26 cellular contexts compared by ENCODE assay signal in genomic region chr15:74763416-74763815, GRCh38. TPM values are rescaled to one million over a fixed set of nuclear protein-coding genes. Genes with fewer than 3 reads are reported as not detected.
DNase-seq lines count a peak whose midpoint lies in the region; ATAC-seq, FAIRE-seq and TF ChIP-seq lines count a peak whose summit lies in the region.
"Had no signal": no experiment of that assay in that cellular context is flagged by ENCODE, and none has a peak within 500 bp of the region (broad histone marks: within the 10 kb centered on the region; RNA-seq: fewer than 3 reads in every experiment).

No MANE protein-coding gene starts in this region.

- H3K9me3 ChIP-seq in left ventricle myocardium inferior (replicated peaks), result no peaks in the 10 kb centered on the region
- no peaks in the 10 kb centered on the region for H3K9me3 ChIP-seq in right cardiac atrium (ENCODE audit: control insufficient read depth, low read length)
- no peaks in the 10 kb centered on the region for H3K9me3 ChIP-seq in NT2/D1 (ENCODE audit: insufficient read depth, low read length)
- H3K9me3 ChIP-seq in keratinocyte (ENCODE audit: control insufficient read depth, low read depth, low read length), result no peaks in the 10 kb centered on the region
- no peaks in the 10 kb centered on the region for H3K9me3 ChIP-seq in upper lobe of right lung
- H3K9me3 ChIP-seq: colonic mucosa, SJSA1, suprapubic skin had no signal

- ATAC-seq in right cardiac atrium, result no peak
- ATAC-seq in upper lobe of right lung, result peak; percentile 76
- no peak for ATAC-seq in HG02840 (IDR thresholded peaks at IDR 0.05; ENCODE audit: low FRiP score, unreplicated experiment)
- no peak for ATAC-seq in GM19463 (IDR thresholded peaks at IDR 0.05; ENCODE audit: unreplicated experiment)
- ATAC-seq: activated naive CD8-positive, alpha-beta T cell treated with anti-CD3 and anti-CD28 coated beads, Interleukin-2, amount 50 U/mL, for 24 hours; T-helper 17 cell had no signal

- 91% methylated on average over 15 of the region's 15 CpGs for WGBS in right cardiac atrium

- DNase-seq in left ventricle myocardium inferior (no peak), right cardiac atrium (no peak), NT2/D1 (ENCODE audit: low read depth, low spot score) (no peak), keratinocyte (ENCODE audit: low read depth, low spot score) (peak; percentile 78), upper lobe of right lung (peak; percentile 74), HT-29 (ENCODE audit: low spot score) (no peak)
- DNase-seq: activated CD8-positive, alpha-beta memory T cell treated with anti-CD3 and anti-CD28 coated beads, Interleukin-2, amount 50 U/mL, for 48 hours; activated effector memory CD4-positive, alpha-beta T cell treated with Interleukin-2 at 50 U/mL for 16 hours; activated naive CD8-positive, alpha-beta T cell treated with anti-CD3 and anti-CD28 coated beads, Interleukin-2, amount 50 U/mL, for 24 hours; colonic mucosa; DMS 273 treated with DMSO at 0.1 percent for 48 hours; H9; head of caudate nucleus; KBM-7; NCI-H1930; NCI-H526; PC-9; stimulated activated CD8-positive, alpha-beta memory T cell treated with anti-CD3 and anti-CD28 coated beads, Interleukin-4, amount 100 ng/mL, for 48 hours; T-helper 17 cell had no signal

- FAIRE-seq in keratinocyte (lab: Jason Lieb, UNC), result peak; percentile 90

- no peaks in the 10 kb centered on the region for H4K20me1 ChIP-seq in keratinocyte (ENCODE audit: control insufficient read depth, extremely low read depth, insufficient read depth, low read length)

- H3K4me3 ChIP-seq in left ventricle myocardium inferior (no peak overlapping the region), right cardiac atrium (ENCODE audit: low read length) (no peak overlapping the region), NT2/D1 (ENCODE audit: insufficient read length, low read depth) (no peak overlapping the region), keratinocyte (ENCODE audit: control insufficient read depth in 2 of 3, extremely low read depth in 1 of 3, insufficient read depth in 2 of 3, low read depth in 1 of 3, low read length in 3 of 3) (no peak overlapping the region), upper lobe of right lung (no peak overlapping the region)
- H3K4me3 ChIP-seq: colonic mucosa, lung, PC-9, SJSA1, suprapubic skin had no signal

- H2AFZ ChIP-seq in keratinocyte (ENCODE audit: control insufficient read depth, low read length), result peak overlapping the region; percentile 37
- H2AFZ ChIP-seq: PC-9 had no signal

- H3K9ac ChIP-seq in NT2/D1 (ENCODE audit: insufficient read length, low read depth), result peak overlapping the region; percentile 17
- peak overlapping the region; percentile 77 for H3K9ac ChIP-seq in keratinocyte (ENCODE audit: control insufficient read depth, extremely low read depth, insufficient read depth, low read length)

- TF ChIP-seq CTCF in left ventricle myocardium inferior (IDR thresholded peaks at IDR 0.05; ENCODE audit: borderline replicate concordance) (no peak), keratinocyte (optimal IDR thresholded peaks at IDR 0.05 in 1 of 3, IDR thresholded peaks at IDR 0.05 in 1 of 3, conservative IDR thresholded peaks at IDR 0.05 in 1 of 3; ENCODE audit: extremely low read depth in 1 of 3, insufficient read depth in 2 of 3, low read length in 3 of 3) (no peak), upper lobe of right lung (IDR thresholded peaks at IDR 0.05) (no peak)

- no peaks in the 10 kb centered on the region for H3K9me1 ChIP-seq in keratinocyte (ENCODE audit: control insufficient read depth, extremely low read depth, insufficient read depth, low read length)

- H3K27me3 ChIP-seq in left ventricle myocardium inferior (ENCODE audit: low read depth) (peaks cover 7% of the 10 kb centered on the region), right cardiac atrium (ENCODE audit: control insufficient read depth, insufficient read depth) (no peaks in the 10 kb centered on the region), NT2/D1 (ENCODE audit: insufficient read depth, insufficient read length) (no peaks in the 10 kb centered on the region), keratinocyte (ENCODE audit: control insufficient read depth, extremely low read depth, insufficient read depth, low read length) (no peaks in the 10 kb centered on the region), upper lobe of right lung (no peaks in the 10 kb centered on the region)
- H3K27me3 ChIP-seq: colonic mucosa, SJSA1 had no signal

- H3K4me1 ChIP-seq in left ventricle myocardium inferior (peaks cover 14% of the 10 kb centered on the region), right cardiac atrium (ENCODE audit: control insufficient read depth, insufficient read depth, low read length) (no peaks in the 10 kb centered on the region), NT2/D1 (ENCODE audit: insufficient read depth, insufficient read length) (peaks cover 12% of the 10 kb centered on the region), keratinocyte (ENCODE audit: control insufficient read depth, extremely low read depth, insufficient read depth, low read length) (peaks cover 14% of the 10 kb centered on the region), upper lobe of right lung (peaks cover 6% of the 10 kb centered on the region)
- H3K4me1 ChIP-seq: colonic mucosa, SJSA1 had no signal

- intact Hi-C loops in left ventricle myocardium inferior (cut with micrococcal nuclease) (no loop called here), right cardiac atrium (cut with DNase I) (loop anchor here in 2 of 4 donors (10.0 kb wide), 1 partner anchor 389 kb away; no protein-coding TSS in a partner anchor), upper lobe of right lung (cut with DNase I) (loop anchor here (10.0 kb wide), 1 partner anchor 379 kb away; no protein-coding TSS in a partner anchor)

- H3K79me2 ChIP-seq in keratinocyte (ENCODE audit: control insufficient read depth, insufficient read depth, low read length), result no peaks in the 10 kb centered on the region

- H3K36me3 ChIP-seq in left ventricle myocardium inferior (no peaks in the 10 kb centered on the region), NT2/D1 (ENCODE audit: insufficient read depth, insufficient read length, low read length) (no peaks in the 10 kb centered on the region), keratinocyte (ENCODE audit: control insufficient read depth in 2 of 2, extremely low read depth in 1 of 2, insufficient read depth in 2 of 2, low read length in 2 of 2) (no peaks in the 10 kb centered on the region), upper lobe of right lung (no peaks in the 10 kb centered on the region)
- H3K36me3 ChIP-seq: colonic mucosa, SJSA1, suprapubic skin had no signal

- H3K4me2 ChIP-seq in keratinocyte (ENCODE audit: control insufficient read depth, extremely low read depth, insufficient read depth, low read depth, low read length), result peak overlapping the region; percentile 60
- H3K4me2 ChIP-seq: PC-9 had no signal

- peak overlapping the region; percentile 55 for H3K27ac ChIP-seq in left ventricle myocardium inferior (replicated peaks)
- H3K27ac ChIP-seq in right cardiac atrium (ENCODE audit: low read length), result no peak overlapping the region
- H3K27ac ChIP-seq in keratinocyte (ENCODE audit: control insufficient read depth, insufficient read depth, low read length), result peak overlapping the region; percentile 64
- H3K27ac ChIP-seq in upper lobe of right lung, result peak overlapping the region; percentile 42
- H3K27ac ChIP-seq: colonic mucosa, PC-9, SJSA1, suprapubic skin had no signal

- dilution Hi-C loops in keratinocyte (cut with MboI; ENCODE audit: extremely low pct_ligation_motif_present, low sequenced_read_pairs), result no loop called here

RNA-seq across cellular contexts. Expression of gene CYP1A2, which starts 14.8 kb away (rescaled TPM):
- not detected for total RNA-seq in left ventricle myocardium inferior
- total RNA-seq in right cardiac atrium, result not detected
- polyA plus RNA-seq in right cardiac atrium, result 0.07 TPM
- 0.04 to 0.09 TPM in 2 of 3 replicates, not detected in the other for polyA plus RNA-seq in keratinocyte
- not detected for polyA plus RNA-seq in keratinocyte (2011; ENCODE audit: low read depth)
- polyA plus RNA-seq in keratinocyte (2011; cell fraction: cytosol; rRNA removed), result 0.06 TPM in 1 of 2 replicates, not detected in the other
- polyA plus RNA-seq in keratinocyte (2011; cell fraction: nucleus; rRNA removed), result 0.04 and 0.09 TPM in 2 replicates
- not detected in 2 replicates for polyA plus RNA-seq in keratinocyte (2012; ENCODE audit: low replicate concordance)
- not detected in 3 replicates for polyA minus RNA-seq in keratinocyte
- not detected for polyA minus RNA-seq in keratinocyte (2011; cell fraction: cytosol; rRNA and poly(A)+ RNA removed)
- not detected in 2 replicates for polyA minus RNA-seq in keratinocyte (2011; cell fraction: nucleus; rRNA and poly(A)+ RNA removed)
- total RNA-seq in upper lobe of right lung, result 0.32 TPM
- not detected in 2 replicates for total RNA-seq in HT-29 (2014; rRNA removed; shearing (Covaris generic))
- total RNA-seq: colonic mucosa, H9, PC-9, SJSA1, suprapubic skin, T-helper 17 cell had no signal
- polyA plus RNA-seq: CD14-positive monocyte had no signal

RNA-seq across cellular contexts. Expression of gene CSK, which starts 18.5 kb away (rescaled TPM):
- total RNA-seq in left ventricle myocardium inferior, result 34.0 TPM
- 10 to 100 TPM; 52.9 to 68.3 (median 60.9) TPM for total RNA-seq in right cardiac atrium
- 44.3 TPM for polyA plus RNA-seq in right cardiac atrium
- polyA plus RNA-seq in keratinocyte, result 14.9 to 41.5 TPM (median 17.2 TPM) in 3 replicates
- 16.8 TPM for polyA plus RNA-seq in keratinocyte (2011; ENCODE audit: low read depth)
- polyA plus RNA-seq in keratinocyte (2011; cell fraction: cytosol; rRNA removed), result 19.4 and 37.7 TPM in 2 replicates
- 40.0 and 50.1 TPM in 2 replicates for polyA plus RNA-seq in keratinocyte (2011; cell fraction: nucleus; rRNA removed)
- polyA plus RNA-seq in keratinocyte (2012; ENCODE audit: low replicate concordance), result 38.6 and 52.8 TPM in 2 replicates
- polyA minus RNA-seq in keratinocyte, result 22.1 to 111 TPM (median 39.2 TPM) in 3 replicates
- 47.0 TPM for polyA minus RNA-seq in keratinocyte (2011; cell fraction: cytosol; rRNA and poly(A)+ RNA removed)
- 26.1 and 28.3 TPM in 2 replicates for polyA minus RNA-seq in keratinocyte (2011; cell fraction: nucleus; rRNA and poly(A)+ RNA removed)
- 65.6 TPM for total RNA-seq in upper lobe of right lung
- total RNA-seq in HT-29 (2014; rRNA removed; shearing (Covaris generic)), result 54.7 and 60.2 TPM in 2 replicates

RNA-seq across cellular contexts. Expression of gene CYP1A1, which starts 38.1 kb away (rescaled TPM):
- total RNA-seq in left ventricle myocardium inferior, result 0.41 TPM
- 1 to 10 TPM in 1 of 4 donors, under 1 TPM in 1, not detected in 2; 0.12 to 1.1 TPM for total RNA-seq in right cardiac atrium
- polyA plus RNA-seq in right cardiac atrium, result 0.59 TPM
- 3.1 to 23.4 TPM (median 4.8 TPM) in 3 replicates for polyA plus RNA-seq in keratinocyte
- 4.3 TPM for polyA plus RNA-seq in keratinocyte (2011; ENCODE audit: low read depth)
- 5.8 and 7.4 TPM in 2 replicates for polyA plus RNA-seq in keratinocyte (2011; cell fraction: cytosol; rRNA removed)
- 19.8 and 26.2 TPM in 2 replicates for polyA plus RNA-seq in keratinocyte (2011; cell fraction: nucleus; rRNA removed)
- polyA plus RNA-seq in keratinocyte (2012; ENCODE audit: low replicate concordance), result 2.6 and 8.5 TPM in 2 replicates
- 3.5 to 18.4 TPM (median 10.9 TPM) in 3 replicates for polyA minus RNA-seq in keratinocyte
- 8.1 TPM for polyA minus RNA-seq in keratinocyte (2011; cell fraction: cytosol; rRNA and poly(A)+ RNA removed)
- polyA minus RNA-seq in keratinocyte (2011; cell fraction: nucleus; rRNA and poly(A)+ RNA removed), result 10.4 and 11.4 TPM in 2 replicates
- total RNA-seq in upper lobe of right lung, result 2.4 TPM
- 0.10 and 2.0 TPM in 2 replicates for total RNA-seq in HT-29 (2014; rRNA removed; shearing (Covaris generic))
- total RNA-seq: colonic mucosa had no signal
- polyA plus RNA-seq: CD14-positive monocyte had no signal

RNA-seq across cellular contexts. Expression of gene LMAN1L, which starts 49.2 kb away (rescaled TPM):
- 8.1 TPM for total RNA-seq in left ventricle myocardium inferior
- 100 to 1,000 TPM in 3 of 4 donors, 10 to 100 TPM in 1; 66.2 to 216 (median 131) TPM for total RNA-seq in right cardiac atrium
- polyA plus RNA-seq in right cardiac atrium, result 84.7 TPM
- not detected in 3 replicates for polyA plus RNA-seq in keratinocyte
- polyA plus RNA-seq in keratinocyte (2011; ENCODE audit: low read depth), result not detected
- not detected in 2 replicates for polyA plus RNA-seq in keratinocyte (2011; cell fraction: cytosol; rRNA removed)
- 0.05 and 0.22 TPM in 2 replicates for polyA plus RNA-seq in keratinocyte (2011; cell fraction: nucleus; rRNA removed)
- polyA plus RNA-seq in keratinocyte (2012; ENCODE audit: low replicate concordance), result not detected in 2 replicates
- polyA minus RNA-seq in keratinocyte, result 0.36 to 0.38 TPM in 2 of 3 replicates, not detected in the other
- not detected for polyA minus RNA-seq in keratinocyte (2011; cell fraction: cytosol; rRNA and poly(A)+ RNA removed)
- polyA minus RNA-seq in keratinocyte (2011; cell fraction: nucleus; rRNA and poly(A)+ RNA removed), result 0.21 and 0.31 TPM in 2 replicates
- total RNA-seq in upper lobe of right lung, result not detected
- total RNA-seq in HT-29 (2014; rRNA removed; shearing (Covaris generic)), result not detected in 2 replicates
- total RNA-seq: colonic mucosa, H9, omental fat pad, PC-9, SJSA1 had no signal
- polyA plus RNA-seq: CD14-positive monocyte had no signal

Comparison
In these comparisons a context has a peak if more than half of its experiments do, and no peak if none do; other contexts are left out.
1. DNase-seq: peak in keratinocyte (single experiment) and upper lobe of right lung (single experiment); none in left ventricle myocardium inferior (single experiment), right cardiac atrium (0 of 3), NT2/D1 (single experiment) and HT-29 (single experiment).